Comparison of ENCODE assay signal across 20 cellular contexts in the genomic region with DNA sequence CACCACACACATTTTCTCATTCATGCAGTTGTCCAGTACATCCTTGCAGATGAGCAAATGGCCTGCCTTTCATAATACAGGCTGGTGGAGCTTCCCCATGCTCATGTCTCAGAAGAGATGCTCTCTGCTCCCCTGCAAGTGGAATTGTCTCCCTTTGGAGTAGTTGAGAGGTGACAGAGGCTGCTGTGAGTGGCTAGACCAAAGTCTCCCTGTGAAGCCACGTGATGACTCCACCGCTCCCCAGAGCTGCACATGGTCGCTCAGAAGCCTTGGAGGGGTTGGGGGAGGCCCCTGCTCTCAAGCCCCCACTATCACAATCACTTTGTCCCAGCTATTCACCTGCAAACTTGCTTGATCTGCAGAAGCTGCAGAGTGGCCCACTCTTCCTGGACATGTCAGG. TPM values are rescaled to one million over a fixed set of nuclear protein-coding genes. Genes with fewer than 3 reads are reported as not detected.
A peak's percentile ranks its signal among the peaks of the same experiment; 100 is the strongest.
DNase-seq lines count a peak whose midpoint lies in the region; ATAC-seq, FAIRE-seq and TF ChIP-seq lines count a peak whose summit lies in the region.
"Had no signal": no experiment of that assay in that cellular context is flagged by ENCODE, and none has a peak within 500 bp of the region (broad histone marks: within the 10 kb centered on the region; RNA-seq: fewer than 3 reads in every experiment).

No MANE protein-coding gene starts in this region.

- H3K27me3 ChIP-seq in GM23338 (ENCODE audit: insufficient read depth) (peaks cover 13% of the 10 kb centered on the region), H1 (replicated peaks in 1 of 4; ENCODE audit: control insufficient read depth in 3 of 4, extremely low read depth in 1 of 4, insufficient read depth in 3 of 4, low read length in 3 of 4) (peaks cover 3 to 16% (median 15%) of the 10 kb centered on the region in 4 experiments), upper lobe of right lung (peaks cover 54% of the 10 kb centered on the region)
- H3K27me3 ChIP-seq: BLaER1 had no signal

- H3K27ac Mint-ChIP-seq in GM23338: no peak overlapping the region
- H3K27ac Mint-ChIP-seq: CD14-positive monocyte; CD4-positive, alpha-beta memory T cell had no signal

- peaks cover 13% of the 10 kb centered on the region; the same call in 1 of the 2 replicates for H3K23me2 ChIP-seq in H1 (ENCODE audit: low read depth, low read length)

- no peaks in the 10 kb centered on the region for H3K9me3 Mint-ChIP-seq in GM23338

- no peaks in the 10 kb centered on the region for H4K20me1 ChIP-seq in GM23338 (replicated peaks; ENCODE audit: insufficient read depth)
- H4K20me1 ChIP-seq in H1 (replicated peaks in 1 of 2; ENCODE audit: control insufficient read depth in 1 of 2, insufficient read depth in 2 of 2, low read length in 2 of 2): peaks cover 1 to 6% of the 10 kb centered on the region in 2 experiments

- H2BK15ac ChIP-seq in H1 (ENCODE audit: low read length): no peak overlapping the region

- H3K9me2 ChIP-seq in GM23338 (ENCODE audit: insufficient read depth): no peaks in the 10 kb centered on the region

- intact Hi-C loops in upper lobe of right lung (cut with DNase I): no loop called here

- no peak overlapping the region for H3K14ac ChIP-seq in H1 (ENCODE audit: insufficient read length)

- TF ChIP-seq POLR2A in H1 (IDR thresholded peaks at IDR 0.05; ENCODE audit: control extremely low read depth in 1 of 2, low read depth in 2 of 2, low read length in 2 of 2): no peak

- TF ChIP-seq EP300 in H1 (IDR thresholded peaks at IDR 0.05; ENCODE audit: borderline replicate concordance in 1 of 2, low read depth in 2 of 2, low read length in 2 of 2): no peak

- H2BK20ac ChIP-seq in H1 (ENCODE audit: low read length): no peak overlapping the region

- H3K79me1 ChIP-seq in H1 (ENCODE audit: low read depth, low read length): no peaks in the 10 kb centered on the region

- ATAC-seq in GM23338 (no peak), upper lobe of right lung (no peak), HG03460 (IDR thresholded peaks at IDR 0.05; ENCODE audit: unreplicated experiment) (no peak)

- TF ChIP-seq RAD21 in H1 (IDR thresholded peaks at IDR 0.05 in 1 of 2, conservative IDR thresholded peaks at IDR 0.05 in 1 of 2; ENCODE audit: low read depth in 2 of 2, low read length in 2 of 2): no peak

- no peaks in the 10 kb centered on the region for H3K79me2 ChIP-seq in GM23338 (replicated peaks; ENCODE audit: insufficient read depth)
- H3K79me2 ChIP-seq in H1 (ENCODE audit: control insufficient read depth in 1 of 2, insufficient read depth in 2 of 2, low read length in 2 of 2): no peaks in the 10 kb centered on the region

- POLR2A ChIA-PET in H1 (lab: Charles Lee; ENCODE audit: partially characterized antibody): no interaction called here

- H3K4me1 Mint-ChIP-seq in GM23338: peaks cover 27% of the 10 kb centered on the region
- H3K4me1 Mint-ChIP-seq: CD14-positive monocyte; CD4-positive, alpha-beta memory T cell had no signal

- no peak overlapping the region for H3K23ac ChIP-seq in H1 (ENCODE audit: insufficient read length)

- no peak for TF ChIP-seq CTCF in GM23338 (conservative IDR thresholded peaks at IDR 0.05; ENCODE audit: low read depth in 2 of 2)
- TF ChIP-seq CTCF in H1 (IDR thresholded peaks at IDR 0.05; ENCODE audit: control extremely low read depth in 1 of 3, insufficient read depth in 1 of 3, low read depth in 1 of 3, low read length in 3 of 3): no peak
- no peak for TF ChIP-seq CTCF in upper lobe of right lung (IDR thresholded peaks at IDR 0.05)

- CTCF ChIA-PET in H1 (lab: Charles Lee; ENCODE audit: partially characterized antibody): no interaction called here

- no peaks in the 10 kb centered on the region for H3K36me3 Mint-ChIP-seq in GM23338 (ENCODE audit: low read depth)
- H3K36me3 Mint-ChIP-seq: CD14-positive monocyte; CD4-positive, alpha-beta memory T cell; IgD-negative memory B cell had no signal

- FAIRE-seq in H1 (lab: Jason Lieb, UNC): no peak
- FAIRE-seq: G401.6, GM12891 had no signal

- 0 out of 2 replicates have a peak overlapping the region, but pooled peaks have one; percentile 1 for H2BK12ac ChIP-seq in H1 (ENCODE audit: low read depth, low read length)

- H3K56ac ChIP-seq in H1 (replicated peaks; ENCODE audit: insufficient read length, low read depth, low read length): no peak overlapping the region

- peaks cover 37% of the 10 kb centered on the region for H3K27me3 Mint-ChIP-seq in GM23338 (ENCODE audit: insufficient read depth, low read depth, poor library complexity)

- 0 out of 2 replicates have a peak, but pooled peaks cover 2% of the 10 kb centered on the region for H3F3A ChIP-seq in GM23338 (replicated peaks; ENCODE audit: low read depth)

- no peak overlapping the region for H3K27ac ChIP-seq in GM23338 (ENCODE audit: low read depth)
- H3K27ac ChIP-seq in H1 (ENCODE audit: low read depth, low read length): no peak overlapping the region
- no peak overlapping the region for H3K27ac ChIP-seq in upper lobe of right lung
- H3K27ac ChIP-seq: BLaER1, HL-60 had no signal

- H3K4ac ChIP-seq in H1 (replicated peaks; ENCODE audit: insufficient read length, low read depth, low read length): no peak overlapping the region

- H3K36me3 ChIP-seq in GM23338 (ENCODE audit: insufficient read depth) (no peaks in the 10 kb centered on the region), H1 (ENCODE audit: control insufficient read depth in 2 of 4, insufficient read depth in 4 of 4, low read length in 3 of 4) (no peaks in the 10 kb centered on the region), upper lobe of right lung (no peaks in the 10 kb centered on the region)
- H3K36me3 ChIP-seq: BLaER1, HAP-1 had no signal

- H4K8ac ChIP-seq in H1 (ENCODE audit: extremely low read depth, insufficient read depth, low read length): no peak overlapping the region

- no peaks in the 10 kb centered on the region for H3K9me3 ChIP-seq in H1 (ENCODE audit: insufficient read depth in 2 of 2, low read depth in 1 of 2, low read length in 1 of 2)
- no peaks in the 10 kb centered on the region for H3K9me3 ChIP-seq in upper lobe of right lung
- H3K9me3 ChIP-seq: BLaER1, HAP-1 had no signal

- no peak overlapping the region for H3K4me3 ChIP-seq in GM23338
- no peak overlapping the region for H3K4me3 ChIP-seq in H1 (ENCODE audit: extremely low read depth in 1 of 4, insufficient read depth in 2 of 4, low read depth in 3 of 4, low read length in 4 of 4)
- no peak overlapping the region for H3K4me3 ChIP-seq in upper lobe of right lung
- H3K4me3 ChIP-seq: BLaER1, HAP-1 had no signal

- no peak overlapping the region for H2AK5ac ChIP-seq in H1 (ENCODE audit: low read depth, low read length)

- H4K5ac ChIP-seq in H1 (ENCODE audit: insufficient read length, low read depth, low read length): no peak overlapping the region

- H3K4me2 ChIP-seq in GM23338 (no peak overlapping the region), H1 (ENCODE audit: insufficient read depth in 1 of 2, low read depth in 2 of 2, low read length in 2 of 2) (no peak overlapping the region)

- no peak overlapping the region for H3K9ac ChIP-seq in H1 (replicated peaks in 1 of 4; ENCODE audit: extremely low read depth in 1 of 4, low read depth in 3 of 4, low read length in 3 of 4)
- H3K9ac ChIP-seq: BLaER1 had no signal

- no peak overlapping the region for H2BK120ac ChIP-seq in H1 (replicated peaks; ENCODE audit: low read depth, low read length)

- no peak overlapping the region for H2AFZ ChIP-seq in GM23338
- no peak overlapping the region for H2AFZ ChIP-seq in H1 (ENCODE audit: low read length)

- peak overlapping the region; percentile 39; the same call in 1 of the 3 replicates for H3K4me3 Mint-ChIP-seq in GM23338
- H3K4me3 Mint-ChIP-seq: CD14-positive monocyte; CD4-positive, alpha-beta memory T cell; IgD-negative memory B cell had no signal

- no peak overlapping the region; the same call in 1 of the 2 replicates for H3K18ac ChIP-seq in H1 (ENCODE audit: extremely low read depth, low read length)

- no peak for DNase-seq in GM23338 (ENCODE audit: low spot score)
- no peak for DNase-seq in H1 (ENCODE audit: low read depth in 1 of 2, low spot score in 2 of 2)
- DNase-seq in mesenteric fat pad (ENCODE audit: low spot score): peak; percentile 57
- peak; percentile 22 for DNase-seq in upper lobe of right lung
- DNase-seq in NCI-H748 (lab: John Stamatoyannopoulos, UW; ENCODE audit: unreplicated experiment): no peak
- no peak for DNase-seq in germinal center (ENCODE audit: low spot score)
- DNase-seq: 8988T; CD4-positive, alpha-beta memory T cell; GOT3; KBM-7 had no signal

- peaks cover 16% of the 10 kb centered on the region; the same call in 1 of the 2 replicates for H3K4me1 ChIP-seq in GM23338 (ENCODE audit: insufficient read depth)
- peaks cover 0 to 25% (median 13%) of the 10 kb centered on the region in 4 experiments; a peak in 6 of 7 replicates for H3K4me1 ChIP-seq in H1 (replicated peaks in 1 of 4; ENCODE audit: control insufficient read depth in 3 of 4, insufficient read depth in 4 of 4, low read length in 3 of 4)
- H3K4me1 ChIP-seq in upper lobe of right lung: no peaks in the 10 kb centered on the region
- H3K4me1 ChIP-seq: HAP-1 had no signal

- WGBS in H1 (ENCODE audit: extremely low coverage in 1 of 2, insufficient coverage in 1 of 2, insufficient read length in 1 of 2, insufficient replicate concordance in 2 of 2, low coverage in 1 of 2, low lambda C conversion rate in 2 of 2, missing lambda C conversion rate in 1 of 2), 2 experiments: 100% methylated on average over 3 of the region's 3 CpGs; no CpG with 5 or more reads in 1 of the 2 experiments

- H2BK5ac ChIP-seq in H1 (ENCODE audit: low read depth, low read length): no peak overlapping the region

- no peak overlapping the region for H4K91ac ChIP-seq in H1 (replicated peaks; ENCODE audit: insufficient read length, low read length)

RNA-seq across cellular contexts. Expression of gene GPR78, which starts 1.5 kb away (rescaled TPM):
- 2.6 and 2.7 TPM in 2 replicates for total RNA-seq in GM23338 (2014; rRNA removed; shearing (Covaris generic))
- polyA plus RNA-seq in GM23338 (2016; fragmentation: Nextera tagmentation; extraction: Ambion mirVana) (0.82 and 0.83 TPM in 2 replicates), H1 (2011; rRNA removed) (1.0 and 2.2 TPM in 2 replicates)
- 3.0 and 3.3 TPM in 2 replicates for total RNA-seq in H1 (2021; fragmentation: NEBNext Ultra II Directional; extraction: Animal tissue kit (Norgen Biotek cat#: 25700))
- 1.6 TPM for polyA plus RNA-seq in H1 (2011; cell fraction: cytosol; rRNA removed)
- 10.5 TPM for polyA plus RNA-seq in H1 (2011; cell fraction: nucleus; rRNA removed)
- 1.7 to 2.0 TPM (median 1.9 TPM) in 4 replicates for polyA plus RNA-seq in H1 (2012, experiment 1 of 2)
- 0.84 TPM for polyA plus RNA-seq in H1 (2012, experiment 2 of 2)
- polyA plus RNA-seq in H1 (2013, experiment 1 of 2): 0.75 TPM
- 0.68 TPM for polyA plus RNA-seq in H1 (2013, experiment 2 of 2)
- polyA minus RNA-seq in H1 (2011; rRNA and poly(A)+ RNA removed): 1.8 and 3.0 TPM in 2 replicates
- polyA minus RNA-seq in H1 (2011; cell fraction: cytosol; rRNA and poly(A)+ RNA removed): 0.59 TPM
- polyA minus RNA-seq in H1 (2011; cell fraction: nucleus; rRNA and poly(A)+ RNA removed): 8.6 TPM
- total RNA-seq in mesenteric fat pad (not detected), upper lobe of right lung (0.23 TPM)
- total RNA-seq: A673; CD4-positive, alpha-beta memory T cell; HT1080 had no signal
- polyA plus RNA-seq: CD14-positive monocyte; CD4-positive, alpha-beta memory T cell; IgD-negative memory B cell had no signal

RNA-seq across cellular contexts. Expression of gene CPZ, which starts 13.8 kb away (rescaled TPM):
- 37.3 and 43.1 TPM in 2 replicates for total RNA-seq in GM23338 (2014; rRNA removed; shearing (Covaris generic))
- polyA plus RNA-seq in GM23338 (2016; fragmentation: Nextera tagmentation; extraction: Ambion mirVana) (24.6 and 29.9 TPM in 2 replicates), H1 (2011; rRNA removed) (40.7 and 67.4 TPM in 2 replicates)
- 28.8 and 31.5 TPM in 2 replicates for total RNA-seq in H1 (2021; fragmentation: NEBNext Ultra II Directional; extraction: Animal tissue kit (Norgen Biotek cat#: 25700))
- polyA plus RNA-seq in H1 (2011; cell fraction: cytosol; rRNA removed): 38.3 TPM
- 98.5 TPM for polyA plus RNA-seq in H1 (2011; cell fraction: nucleus; rRNA removed)
- 29.4 to 44.2 TPM (median 42.1 TPM) in 4 replicates for polyA plus RNA-seq in H1 (2012, experiment 1 of 2)
- 35.2 TPM for polyA plus RNA-seq in H1 (2012, experiment 2 of 2)
- 26.2 TPM for polyA plus RNA-seq in H1 (2013, experiment 1 of 2)
- polyA plus RNA-seq in H1 (2013, experiment 2 of 2): 24.4 TPM
- polyA minus RNA-seq in H1 (2011; rRNA and poly(A)+ RNA removed): 12.0 and 13.2 TPM in 2 replicates
- polyA minus RNA-seq in H1 (2011; cell fraction: cytosol; rRNA and poly(A)+ RNA removed): 20.3 TPM
- 32.0 TPM for polyA minus RNA-seq in H1 (2011; cell fraction: nucleus; rRNA and poly(A)+ RNA removed)
- total RNA-seq in mesenteric fat pad (9.7 TPM), upper lobe of right lung (6.7 TPM)
- total RNA-seq: CD4-positive, alpha-beta memory T cell; HT1080 had no signal
- polyA plus RNA-seq: CD14-positive monocyte; CD4-positive, alpha-beta memory T cell; IgD-negative memory B cell had no signal

Comparison
In these comparisons a context has a peak if more than half of its experiments do, and no peak if none do; other contexts are left out.
1. DNase-seq: peak in mesenteric fat pad (single experiment) and upper lobe of right lung (single experiment); none in GM23338 (single experiment), H1 (0 of 2), NCI-H748 (single experiment) and germinal center (single experiment).